In the genomic region with DNA sequence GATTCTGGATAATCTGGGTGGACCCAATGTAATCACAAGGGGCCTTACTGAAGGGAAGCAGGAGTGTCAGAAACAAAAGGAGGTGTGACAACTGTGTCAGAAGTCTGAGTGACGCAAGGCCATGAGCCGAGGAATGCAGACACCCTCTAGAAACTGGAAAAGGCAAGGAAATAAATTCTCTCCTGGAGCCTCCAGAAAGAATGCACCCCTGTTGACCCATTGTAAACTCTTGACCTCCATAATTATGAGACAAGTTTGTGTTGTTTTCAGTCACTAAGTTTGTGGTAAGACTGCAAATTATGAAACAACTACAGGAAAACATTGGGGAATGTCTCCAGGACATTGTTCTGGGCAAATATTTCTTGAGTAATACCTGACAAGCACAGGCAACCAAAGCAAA, we compare ENCODE assay signal across 19 cellular contexts. TPM values are rescaled to one million over a fixed set of nuclear protein-coding genes. Genes with fewer than 3 reads are reported as not detected.
DNase-seq lines count a peak whose midpoint lies in the region; ATAC-seq, FAIRE-seq and TF ChIP-seq lines count a peak whose summit lies in the region.
"Had no signal": no experiment of that assay in that cellular context is flagged by ENCODE, and none has a peak within 500 bp of the region (broad histone marks: within the 10 kb centered on the region; RNA-seq: fewer than 3 reads in every experiment).

No MANE protein-coding gene starts in this region.

- no peak for FAIRE-seq in H1 (lab: Jason Lieb, UNC)
- FAIRE-seq: endometrium, GM18507, GM19239 had no signal

- no peak overlapping the region for H3K4me2 ChIP-seq in H1 (ENCODE audit: insufficient read depth in 1 of 2, low read depth in 2 of 2, low read length in 2 of 2)

- H4K91ac ChIP-seq in H1 (replicated peaks; ENCODE audit: insufficient read length, low read length), result no peak overlapping the region

- H3K23ac ChIP-seq in H1 (ENCODE audit: insufficient read length), result no peak overlapping the region

- H3K27ac ChIP-seq in H1 (ENCODE audit: low read depth, low read length) (no peak overlapping the region), left lung (peak overlapping the region; percentile 3 to 50), aorta (ENCODE audit: low read depth in 1 of 2, low read length in 2 of 2) (no peak overlapping the region)
- H3K27ac ChIP-seq: Peyer's patch, suprapubic skin, VCaP had no signal

- H3K9ac ChIP-seq in H1 (replicated peaks in 1 of 4; ENCODE audit: extremely low read depth in 1 of 4, low read depth in 3 of 4, low read length in 3 of 4), result no peak overlapping the region

- no peak overlapping the region for H2AFZ ChIP-seq in H1 (ENCODE audit: low read length)

- TF ChIP-seq EP300 in H1 (IDR thresholded peaks at IDR 0.05; ENCODE audit: borderline replicate concordance in 1 of 2, low read depth in 2 of 2, low read length in 2 of 2), result no peak

- H2BK5ac ChIP-seq in H1 (ENCODE audit: low read depth, low read length), result no peak overlapping the region

- no peak overlapping the region for H3K4ac ChIP-seq in H1 (replicated peaks; ENCODE audit: insufficient read length, low read depth, low read length)

- POLR2A ChIA-PET in H1 (lab: Charles Lee; ENCODE audit: partially characterized antibody), result no interaction called here

- H3K79me1 ChIP-seq in H1 (ENCODE audit: low read depth, low read length), result no peaks in the 10 kb centered on the region

- H3K4me1 ChIP-seq in H1 (replicated peaks in 1 of 4; ENCODE audit: control insufficient read depth in 3 of 4, insufficient read depth in 4 of 4, low read length in 3 of 4) (no peaks in the 10 kb centered on the region), left lung (peaks cover 0 to 25% of the 10 kb centered on the region in 2 donors), aorta (ENCODE audit: control insufficient read depth in 1 of 2, insufficient read depth in 2 of 2, low read length in 2 of 2) (no peaks in the 10 kb centered on the region)
- H3K4me1 ChIP-seq: suprapubic skin had no signal

- H3K18ac ChIP-seq in H1 (ENCODE audit: extremely low read depth, low read length), result no peak overlapping the region

- intact Hi-C loops in left lung (cut with DNase I), result no loop called here
- intact Hi-C loops in aorta (cut with DNase I), result no loop called here

- no peaks in the 10 kb centered on the region; the same call in 1 of the 2 replicates for H3K23me2 ChIP-seq in H1 (ENCODE audit: low read depth, low read length)

- H4K8ac ChIP-seq in H1 (ENCODE audit: extremely low read depth, insufficient read depth, low read length), result no peak overlapping the region

- H3K9me3 ChIP-seq in H1 (ENCODE audit: insufficient read depth in 2 of 2, low read depth in 1 of 2, low read length in 1 of 2), result no peaks in the 10 kb centered on the region
- H3K9me3 ChIP-seq in left lung, result no peaks in the 10 kb centered on the region
- no peaks in the 10 kb centered on the region for H3K9me3 ChIP-seq in aorta (ENCODE audit: control insufficient read depth, low read length)
- H3K9me3 ChIP-seq: Peyer's patch, suprapubic skin had no signal

- 97% methylated on average over 2 of the region's 2 CpGs; no CpG with 5 or more reads in 1 of the 2 experiments for WGBS in H1 (ENCODE audit: extremely low coverage in 1 of 2, insufficient coverage in 1 of 2, insufficient read length in 1 of 2, insufficient replicate concordance in 2 of 2, low coverage in 1 of 2, low lambda C conversion rate in 2 of 2, missing lambda C conversion rate in 1 of 2), 2 experiments
- 82 to 87% methylated on average over 2 of the region's 2 CpGs for WGBS in aorta, 2 donors

- CTCF ChIA-PET in H1 (lab: Charles Lee; ENCODE audit: partially characterized antibody), result interaction anchor here (1.0 to 1.4 kb wide), 4 partner anchors 14 to 58 kb away, joined by 3 to 7 read pairs (median 4); no protein-coding TSS in a partner anchor

- H2BK12ac ChIP-seq in H1 (ENCODE audit: low read depth, low read length), result no peak overlapping the region

- ATAC-seq in left lung (peak; percentile 89), aorta (ENCODE audit: low FRiP score) (no peak), HG02642 (IDR thresholded peaks at IDR 0.05; ENCODE audit: poor library complexity, unreplicated experiment) (no peak)
- ATAC-seq: left colon; naive thymus-derived CD4-positive, alpha-beta T cell had no signal

- H2BK20ac ChIP-seq in H1 (ENCODE audit: low read length), result no peak overlapping the region

- peak; percentile 2 for DNase-seq in AG09309 (ENCODE audit: low read depth)
- peak; percentile 36 for DNase-seq in M059J (ENCODE audit: low read depth)
- no peak for DNase-seq in H1 (ENCODE audit: low read depth in 1 of 2, low spot score in 2 of 2)
- DNase-seq in left lung, result no peak
- no peak for DNase-seq in GM20000 (ENCODE audit: low spot score)
- DNase-seq in aorta, result no peak
- DNase-seq in effector CD8-positive, alpha-beta T cell (lab: John Stamatoyannopoulos, UW), result no peak
- DNase-seq: Karpas-422; naive thymus-derived CD4-positive, alpha-beta T cell; NCI-H526; SW 1271 had no signal

- no peak overlapping the region for H2BK15ac ChIP-seq in H1 (ENCODE audit: low read length)

- H3K4me3 ChIP-seq in AG09309 (ENCODE audit: control insufficient read depth, low read depth, low read length), result no peak overlapping the region
- H3K4me3 ChIP-seq in H1 (ENCODE audit: extremely low read depth in 1 of 4, insufficient read depth in 2 of 4, low read depth in 3 of 4, low read length in 4 of 4), result no peak overlapping the region
- no peak overlapping the region for H3K4me3 ChIP-seq in left lung
- H3K4me3 ChIP-seq in aorta (ENCODE audit: low read length in 2 of 2), result no peak overlapping the region
- H3K4me3 ChIP-seq: Peyer's patch, suprapubic skin had no signal

- no peaks in the 10 kb centered on the region for H4K20me1 ChIP-seq in H1 (replicated peaks in 1 of 2; ENCODE audit: control insufficient read depth in 1 of 2, insufficient read depth in 2 of 2, low read length in 2 of 2)

- H3K36me3 ChIP-seq in H1 (ENCODE audit: control insufficient read depth in 2 of 4, insufficient read depth in 4 of 4, low read length in 3 of 4), result no peaks in the 10 kb centered on the region; a peak in 1 of 8 replicates
- no peaks in the 10 kb centered on the region for H3K36me3 ChIP-seq in left lung
- no peaks in the 10 kb centered on the region for H3K36me3 ChIP-seq in aorta (ENCODE audit: control insufficient read depth in 1 of 2, insufficient read depth in 2 of 2, low read length in 1 of 2)
- H3K36me3 ChIP-seq: Peyer's patch, suprapubic skin had no signal

- no peak overlapping the region for H3K14ac ChIP-seq in H1 (ENCODE audit: insufficient read length)

- no peak for TF ChIP-seq POLR2A in H1 (IDR thresholded peaks at IDR 0.05; ENCODE audit: control extremely low read depth in 1 of 2, low read depth in 2 of 2, low read length in 2 of 2)

- no peak for TF ChIP-seq RAD21 in H1 (IDR thresholded peaks at IDR 0.05 in 1 of 2, conservative IDR thresholded peaks at IDR 0.05 in 1 of 2; ENCODE audit: low read depth in 2 of 2, low read length in 2 of 2)

- H3K56ac ChIP-seq in H1 (replicated peaks; ENCODE audit: insufficient read length, low read depth, low read length), result no peak overlapping the region

- H3K79me2 ChIP-seq in H1 (ENCODE audit: control insufficient read depth in 1 of 2, insufficient read depth in 2 of 2, low read length in 2 of 2), result no peaks in the 10 kb centered on the region

- TF ChIP-seq CTCF in AG09309 (IDR thresholded peaks at IDR 0.05; ENCODE audit: control insufficient read depth, insufficient read depth, low read depth, low read length, missing control alignments) (no peak), H1 (IDR thresholded peaks at IDR 0.05; ENCODE audit: control extremely low read depth in 1 of 3, insufficient read depth in 1 of 3, low read depth in 1 of 3, low read length in 3 of 3) (no peak), left lung (IDR thresholded peaks at IDR 0.05) (no peak), GM20000 (IDR thresholded peaks at IDR 0.05; ENCODE audit: extremely low read depth, missing control alignments) (no peak)

- no peak overlapping the region for H2BK120ac ChIP-seq in H1 (replicated peaks; ENCODE audit: low read depth, low read length)

- H3K27me3 ChIP-seq in H1 (replicated peaks in 1 of 4; ENCODE audit: control insufficient read depth in 3 of 4, extremely low read depth in 1 of 4, insufficient read depth in 3 of 4, low read length in 3 of 4) (no peaks in the 10 kb centered on the region), left lung (no peaks in the 10 kb centered on the region), aorta (ENCODE audit: control insufficient read depth in 1 of 2, insufficient read depth in 2 of 2, low read length in 1 of 2) (no peaks in the 10 kb centered on the region)
- H3K27me3 ChIP-seq: Peyer's patch, suprapubic skin had no signal

- H4K5ac ChIP-seq in H1 (ENCODE audit: insufficient read length, low read depth, low read length), result no peak overlapping the region

- H2AK5ac ChIP-seq in H1 (ENCODE audit: low read depth, low read length), result no peak overlapping the region

RNA-seq across cellular contexts. Expression of a gene that starts 47.3 kb away (rescaled TPM):
- total RNA-seq in M059J (2014; rRNA removed; shearing (Covaris generic)), result 0.17 and 0.57 TPM in 2 replicates
- total RNA-seq in H1 (2021; fragmentation: NEBNext Ultra II Directional; extraction: Animal tissue kit (Norgen Biotek cat#: 25700)), result 72.5 and 73.1 TPM in 2 replicates
- polyA plus RNA-seq in H1 (2011; rRNA removed) (26.4 and 27.7 TPM in 2 replicates), aorta (1 to 10 TPM in 1 of 2 donors, under 1 TPM in 1; 0.56 to 3.5 TPM)
- polyA plus RNA-seq in H1 (2011; cell fraction: cytosol; rRNA removed), result 15.1 TPM
- 33.9 TPM for polyA plus RNA-seq in H1 (2011; cell fraction: nucleus; rRNA removed)
- polyA plus RNA-seq in H1 (2012, experiment 1 of 2), result 54.0 to 78.2 TPM (median 68.9 TPM) in 4 replicates
- polyA plus RNA-seq in H1 (2012, experiment 2 of 2), result 70.7 TPM
- polyA plus RNA-seq in H1 (2013, experiment 1 of 2), result 150 TPM
- 144 TPM for polyA plus RNA-seq in H1 (2013, experiment 2 of 2)
- polyA minus RNA-seq in H1 (2011; rRNA and poly(A)+ RNA removed), result 19.3 and 21.6 TPM in 2 replicates
- polyA minus RNA-seq in H1 (2011; cell fraction: cytosol; rRNA and poly(A)+ RNA removed), result 41.2 TPM
- polyA minus RNA-seq in H1 (2011; cell fraction: nucleus; rRNA and poly(A)+ RNA removed), result 19.9 TPM
- total RNA-seq in left lung (100 to 1,000 TPM in 1 of 2 donors, 10 to 100 TPM in 1; 32.6 to 107 TPM), aorta (1 to 10 TPM; 4.0 to 6.7 TPM)
- polyA plus RNA-seq: naive thymus-derived CD4-positive, alpha-beta T cell had no signal

Comparison
In these comparisons a context has a peak if more than half of its experiments do, and no peak if none do; other contexts are left out.
1. DNase-seq: peak in AG09309 (single experiment) and M059J (single experiment); none in H1 (0 of 2), left lung (0 of 2), GM20000 (single experiment), aorta (0 of 2) and effector CD8-positive, alpha-beta T cell (single experiment).
2. H3K27ac ChIP-seq: peak in left lung (2 of 2); none in H1 (single experiment) and aorta (0 of 2).